8 cellular contexts compared by ENCODE assay signal in genomic region chr1:246565751-246566127, GRCh38. TPM values are rescaled to one million over a fixed set of nuclear protein-coding genes. Genes with fewer than 3 reads are reported as not detected.
DNase-seq lines count a peak whose midpoint lies in the region; ATAC-seq and TF ChIP-seq lines count a peak whose summit lies in the region.

No MANE protein-coding gene starts in this region.

- H3K4me3 ChIP-seq in GM08714 (ENCODE audit: low read length) (peak overlapping the region; percentile 91), iPS-20b (ENCODE audit: low read length) (peak overlapping the region; percentile 100), stomach (peak overlapping the region; percentile 69 to 98 (median 92))

- peak; percentile 6 for ATAC-seq in HG03135 (IDR thresholded peaks at IDR 0.05; ENCODE audit: unreplicated experiment)
- peak in 1 of 2 donors; percentile 0 for ATAC-seq in activated naive CD4-positive, alpha-beta T cell treated with anti-CD3 and anti-CD28 coated beads, Interleukin-2, amount 50 U/mL, for 72 hours
- ATAC-seq in GM21528 (IDR thresholded peaks at IDR 0.05; ENCODE audit: low FRiP score, unreplicated experiment) = no peak

- no peak for TF ChIP-seq POLR2A in stomach (IDR thresholded peaks at IDR 0.05)

- intact Hi-C loops in stomach (cut with DNase I; ENCODE audit: low total_unique reads) = no loop called here

- no peak for TF ChIP-seq CTCF in stomach (IDR thresholded peaks at IDR 0.05)

- H3K36me3 ChIP-seq in iPS-20b (ENCODE audit: insufficient read depth, low read depth, low read length) (peaks cover 22% of the 10 kb centered on the region), stomach (peaks cover under 1 to 23% (median 18%) of the 10 kb centered on the region in 4 donors)

- WGBS in stomach, 5 donors = 0 to 1% (median 0%) methylated on average over 18 to 25 of the region's 25 CpGs

- H3K27me3 ChIP-seq in iPS-20b (ENCODE audit: insufficient read depth, low read length) = no peaks in the 10 kb centered on the region
- no peaks in the 10 kb centered on the region for H3K27me3 ChIP-seq in stomach

- no peak for TF ChIP-seq EP300 in stomach (IDR thresholded peaks at IDR 0.05)

- DNase-seq in activated naive CD4-positive, alpha-beta T cell treated with anti-CD3 and anti-CD28 coated beads, Interleukin-2, amount 50 U/mL, for 72 hours (ENCODE audit: low spot score in 2 of 2) = no peak
- DNase-seq in stomach (no peak), NCI-H187 (lab: John Stamatoyannopoulos, UW) (no peak), cerebellar nuclear complex (lab: John Stamatoyannopoulos, UW) (no peak)

- H3K9me3 Mint-ChIP-seq in activated naive CD4-positive, alpha-beta T cell treated with anti-CD3 and anti-CD28 coated beads, Interleukin-2, amount 50 U/mL, for 72 hours = no peaks in the 10 kb centered on the region

- H3K4me1 ChIP-seq in iPS-20b (ENCODE audit: insufficient read depth, low read length) = peaks cover 4% of the 10 kb centered on the region; the same call in 1 of the 2 replicates
- peaks cover 31 to 64% (median 47%) of the 10 kb centered on the region in 4 donors for H3K4me1 ChIP-seq in stomach

- peak overlapping the region; percentile 95 for H3K9ac ChIP-seq in iPS-20b (ENCODE audit: low read depth, low read length)

- H3K9me3 ChIP-seq in iPS-20b (ENCODE audit: insufficient read depth, low read depth, low read length) (no peaks in the 10 kb centered on the region), stomach (no peaks in the 10 kb centered on the region)

- H3K27ac Mint-ChIP-seq in activated naive CD4-positive, alpha-beta T cell treated with anti-CD3 and anti-CD28 coated beads, Interleukin-2, amount 50 U/mL, for 72 hours = peak overlapping the region; percentile 94 to 98

- H3K27ac ChIP-seq in iPS-20b (ENCODE audit: low read length) = no peak overlapping the region
- H3K27ac ChIP-seq in stomach = peak overlapping the region; percentile 84 to 99 (median 95)

- H3K36me3 Mint-ChIP-seq in activated naive CD4-positive, alpha-beta T cell treated with anti-CD3 and anti-CD28 coated beads, Interleukin-2, amount 50 U/mL, for 72 hours = peaks cover 28 to 30% of the 10 kb centered on the region in 2 donors

RNA-seq across cellular contexts. Expression of gene TFB2M, which starts 0.3 kb away (rescaled TPM):
- total RNA-seq in activated naive CD4-positive, alpha-beta T cell treated with anti-CD3 and anti-CD28 coated beads, Interleukin-2, amount 50 U/mL, for 72 hours = 10 to 100 TPM; 11.9 to 17.6 TPM
- 10 to 100 TPM in 3 of 5 donors, 1 to 10 TPM in 2; 4.7 to 34.8 (median 13.3) TPM for total RNA-seq in stomach
- polyA plus RNA-seq in stomach = 10 to 100 TPM in 1 of 3 donors, 1 to 10 TPM in 2; 5.8 to 12.1 (median 9.7) TPM

RNA-seq across cellular contexts. Expression of gene CNST, which starts 0.5 kb away (rescaled TPM):
- total RNA-seq in activated naive CD4-positive, alpha-beta T cell treated with anti-CD3 and anti-CD28 coated beads, Interleukin-2, amount 50 U/mL, for 72 hours = 10 to 100 TPM; 27.2 to 40.7 TPM
- 10 to 100 TPM; 15.9 to 42.8 (median 38.7) TPM for total RNA-seq in stomach
- polyA plus RNA-seq in stomach = 1 to 10 TPM; 4.5 to 6.7 (median 6.1) TPM

RNA-seq across cellular contexts. Expression of gene SMYD3, which starts 58.7 kb away (rescaled TPM):
- 10 to 100 TPM; 18.5 to 30.1 TPM for total RNA-seq in activated naive CD4-positive, alpha-beta T cell treated with anti-CD3 and anti-CD28 coated beads, Interleukin-2, amount 50 U/mL, for 72 hours
- 100 to 1,000 TPM in 1 of 5 donors, 10 to 100 TPM in 3, 1 to 10 TPM in 1; 6.4 to 196 (median 34.7) TPM for total RNA-seq in stomach
- 10 to 100 TPM; 11.2 to 23.2 (median 16.2) TPM for polyA plus RNA-seq in stomach
